8 cellular contexts compared by ENCODE assay signal in the genomic region with DNA sequence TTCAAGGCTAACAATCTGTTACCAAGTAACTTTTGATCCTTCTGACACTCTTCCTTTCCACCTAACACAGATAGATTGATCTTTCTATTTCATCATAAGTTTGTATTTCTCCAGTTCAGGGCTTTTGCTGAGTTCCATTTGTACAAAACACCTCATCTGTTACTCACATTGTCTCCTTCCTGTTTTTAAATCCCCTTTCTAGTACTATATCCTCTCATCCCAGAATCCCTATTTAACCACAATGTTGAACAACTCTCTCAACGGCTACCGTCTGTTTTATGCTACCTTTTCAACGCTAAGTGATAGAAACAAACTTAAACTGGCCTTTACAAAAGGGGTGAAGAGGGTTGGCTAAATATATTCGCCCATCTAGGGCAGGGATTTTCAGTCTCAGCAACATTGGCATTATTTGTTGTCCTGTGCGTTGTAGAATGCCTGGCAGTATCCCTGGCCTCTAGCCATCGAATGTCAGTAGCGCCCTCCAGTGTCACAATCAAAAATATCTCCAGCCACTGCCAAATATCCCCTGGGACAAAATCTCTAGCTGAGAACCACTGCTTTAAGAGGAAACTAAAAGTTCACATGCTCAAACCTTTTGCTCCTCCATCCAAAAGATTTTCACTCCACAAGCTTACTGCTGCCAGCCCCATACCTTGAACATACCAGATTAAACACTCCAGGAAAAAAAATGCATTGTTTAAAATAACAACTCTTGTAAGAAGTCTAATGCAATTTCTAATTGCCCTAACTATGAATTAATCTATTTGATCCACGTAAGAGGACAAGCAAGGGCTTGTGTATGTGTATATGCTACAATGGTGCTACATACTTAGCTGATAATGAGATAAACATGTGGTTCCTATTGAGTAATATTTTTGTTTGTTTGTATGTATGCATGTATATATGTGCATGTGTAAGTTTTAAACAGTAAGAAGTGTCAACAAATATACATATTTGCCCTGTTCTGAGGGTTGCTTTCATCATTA.
DNase-seq lines count a peak whose midpoint lies in the region; ATAC-seq lines count a peak whose summit lies in the region.

No MANE protein-coding gene starts in this region.

- no peak overlapping the region for H3K4me3 ChIP-seq in CD8-positive, alpha-beta memory T cell (ENCODE audit: low read length)

- H3K27ac Mint-ChIP-seq in CD8-positive, alpha-beta memory T cell = no peak overlapping the region

- CTCF ChIA-PET in CD8-positive, alpha-beta memory T cell (lab: Charles Lee) = no interaction called here

- H3K9me3 Mint-ChIP-seq in CD8-positive, alpha-beta memory T cell = peaks cover 3 to 10% (median 9%) of the 10 kb centered on the region in 5 donors

- peak; percentile 68 for ATAC-seq in GM18861 (IDR thresholded peaks at IDR 0.05; ENCODE audit: unreplicated experiment)
- no peak for ATAC-seq in stimulated activated naive CD8-positive, alpha-beta T cell treated with anti-CD3 and anti-CD28 coated beads, Interleukin-15, Interleukin-2, amounts not matched to agents 100 U/mL and 50 U/mL, for 24 hours

- no peaks in the 10 kb centered on the region for H3K4me1 ChIP-seq in CD8-positive, alpha-beta memory T cell (ENCODE audit: insufficient read depth, low read length)

- no peak overlapping the region for H3K4me3 Mint-ChIP-seq in CD8-positive, alpha-beta memory T cell

- H3K4me1 Mint-ChIP-seq in CD8-positive, alpha-beta memory T cell = no peaks in the 10 kb centered on the region

- H3K27ac ChIP-seq in CD8-positive, alpha-beta memory T cell (ENCODE audit: low read depth, low read length) = no peak overlapping the region

- peak; percentile 60 for DNase-seq in HT-29 (ENCODE audit: low spot score)
- DNase-seq in RKO (ENCODE audit: low spot score) = peak; percentile 61
- peak; percentile 51 for DNase-seq in glomerular visceral epithelial cell (ENCODE audit: extremely low spot score)
- DNase-seq in smooth muscle cell of the brain vasculature (ENCODE audit: low read depth, low spot score) = peak; percentile 24
- no peak for DNase-seq in CD8-positive, alpha-beta memory T cell
- DNase-seq in stimulated activated CD4-positive, alpha-beta T cell treated with anti-CD3 and anti-CD28 coated beads, Interleukin-12 subunit alpha, Interleukin-12 subunit beta, amount 100 ng/mL, for 4 hours = no peak
- DNase-seq in stimulated activated naive CD8-positive, alpha-beta T cell treated with anti-CD3 and anti-CD28 coated beads, Interleukin-15, Interleukin-2, amounts not matched to agents 100 U/mL and 50 U/mL, for 24 hours = no peak

- no peaks in the 10 kb centered on the region for H3K27me3 Mint-ChIP-seq in CD8-positive, alpha-beta memory T cell

- H3K9me3 ChIP-seq in CD8-positive, alpha-beta memory T cell (ENCODE audit: low read length) = no peaks in the 10 kb centered on the region

- H3K36me3 ChIP-seq in CD8-positive, alpha-beta memory T cell (ENCODE audit: insufficient read depth, low read length) = no peaks in the 10 kb centered on the region

- POLR2A ChIA-PET in CD8-positive, alpha-beta memory T cell (lab: Charles Lee) = no interaction called here

- H3K36me3 Mint-ChIP-seq in CD8-positive, alpha-beta memory T cell = no peaks in the 10 kb centered on the region

- no peaks in the 10 kb centered on the region for H3K27me3 ChIP-seq in CD8-positive, alpha-beta memory T cell (ENCODE audit: insufficient read depth, low read length, poor library complexity, severe bottlenecking)

Comparison
In these comparisons a context has a peak if more than half of its experiments do, and no peak if none do; other contexts are left out.
1. DNase-seq: peak in HT-29 (single experiment), RKO (single experiment), glomerular visceral epithelial cell (single experiment) and smooth muscle cell of the brain vasculature (single experiment); none in CD8-positive, alpha-beta memory T cell (0 of 5), stimulated activated CD4-positive, alpha-beta T cell treated with anti-CD3 and anti-CD28 coated beads, Interleukin-12 subunit alpha, Interleukin-12 subunit beta, amount 100 ng/mL, for 4 hours (single experiment) and stimulated activated naive CD8-positive, alpha-beta T cell treated with anti-CD3 and anti-CD28 coated beads, Interleukin-15, Interleukin-2, amounts not matched to agents 100 U/mL and 50 U/mL, for 24 hours (single experiment).